ENCODE assay signal across 20 cellular contexts in the genomic region with DNA sequence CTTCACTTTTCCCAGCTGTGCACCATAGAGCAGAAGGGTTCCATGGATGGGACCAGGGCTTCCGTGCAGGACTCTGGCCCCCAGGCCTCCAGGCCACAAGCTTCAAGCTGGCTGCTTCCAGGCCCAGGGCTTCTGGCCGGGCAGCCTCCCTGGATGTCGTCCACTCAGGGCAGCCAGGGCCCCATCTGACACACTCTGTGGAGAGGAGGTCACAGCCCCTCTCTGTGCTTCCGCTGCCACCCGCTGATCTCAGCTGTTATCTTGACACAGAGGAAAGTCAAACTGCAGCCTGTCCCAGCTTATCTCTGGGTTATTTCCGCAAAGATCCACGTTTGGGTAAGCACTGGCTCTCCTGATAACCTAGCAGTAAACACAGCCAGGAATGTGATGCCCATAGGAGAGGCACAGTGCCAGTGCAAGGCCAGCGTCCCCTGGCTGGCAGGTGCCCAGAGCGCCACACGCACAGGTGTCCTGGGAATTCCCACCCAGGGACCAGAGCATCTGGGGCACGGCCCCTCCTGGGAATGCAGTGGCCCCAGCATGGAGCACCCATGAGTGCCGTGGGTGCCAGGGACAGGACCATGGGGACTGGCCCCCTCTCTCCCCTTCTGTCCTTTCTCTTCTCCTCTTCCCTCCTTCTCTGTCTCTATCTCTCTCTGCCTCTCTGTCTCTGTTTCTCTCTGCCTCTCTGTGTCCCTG. TPM values are rescaled to one million over a fixed set of nuclear protein-coding genes. Genes with fewer than 3 reads are reported as not detected.
DNase-seq lines count a peak whose midpoint lies in the region; ATAC-seq and TF ChIP-seq lines count a peak whose summit lies in the region.
"Had no signal": no experiment of that assay in that cellular context is flagged by ENCODE, and none has a peak within 500 bp of the region (broad histone marks: within the 10 kb centered on the region; RNA-seq: fewer than 3 reads in every experiment).

No MANE protein-coding gene starts in this region.

- intact Hi-C loops in left colon (cut with DNase I, micrococcal nuclease), result no loop called here
- intact Hi-C loops in stomach (cut with DNase I; ENCODE audit: low total_unique reads), result no loop called here

- 26 to 54% (median 33%) methylated on average over 11 to 12 of the region's 12 CpGs for WGBS in stomach, 5 donors

- no peak for TF ChIP-seq EP300 in stomach (IDR thresholded peaks at IDR 0.05)

- no peak overlapping the region for H3K4me3 ChIP-seq in stomach
- H3K4me3 ChIP-seq: skin epidermis, tibial artery had no signal

- peak overlapping the region; percentile 74 for H3K27ac ChIP-seq in VCaP
- no peak overlapping the region for H3K27ac ChIP-seq in stomach
- H3K27ac ChIP-seq: C4-2B, KMS-11, RWPE1, skin epidermis, tibial artery had no signal

- TF ChIP-seq CTCF in VCaP (conservative IDR thresholded peaks at IDR 0.05), result peak; percentile 55
- peak in 1 of 7 experiments; percentile 25 for TF ChIP-seq CTCF in stomach (IDR thresholded peaks at IDR 0.05)

- no peaks in the 10 kb centered on the region for H3K9me3 Mint-ChIP-seq in stimulated activated naive B cell treated with anti-CD40 and anti-IgM and Interleukin-4, amounts not matched to agents 10 μg/mL and 1 μg/mL and 100 μg/mL, for 72 hours
- H3K9me3 Mint-ChIP-seq: T-helper 1 cell treated with Interleukin-12 subunit alpha and Interleukin-12 subunit beta and Interleukin-4 antibody, amounts not matched to agents 30 μg/mL and 1 μg/mL, for 36 hours had no signal

- H3K9me3 ChIP-seq in stomach, result no peaks in the 10 kb centered on the region
- H3K9me3 ChIP-seq: tibial artery had no signal

- H3K36me3 ChIP-seq in stomach, result no peaks in the 10 kb centered on the region
- H3K36me3 ChIP-seq: tibial artery had no signal

- no peak overlapping the region for H3K4me3 Mint-ChIP-seq in stimulated activated naive B cell treated with anti-CD40 and anti-IgM and Interleukin-4, amounts not matched to agents 10 μg/mL and 1 μg/mL and 100 μg/mL, for 72 hours
- H3K4me3 Mint-ChIP-seq: T-helper 1 cell treated with Interleukin-12 subunit alpha and Interleukin-12 subunit beta and Interleukin-4 antibody, amounts not matched to agents 30 μg/mL and 1 μg/mL, for 36 hours had no signal

- H3K4me1 ChIP-seq in stomach, result peaks cover 11 to 42% (median 35%) of the 10 kb centered on the region in 4 donors
- H3K4me1 ChIP-seq: tibial artery had no signal

- H3K27ac Mint-ChIP-seq in stimulated activated naive B cell treated with anti-CD40 and anti-IgM and Interleukin-4, amounts not matched to agents 10 μg/mL and 1 μg/mL and 100 μg/mL, for 72 hours, result no peak overlapping the region
- H3K27ac Mint-ChIP-seq: T-helper 1 cell treated with Interleukin-12 subunit alpha and Interleukin-12 subunit beta and Interleukin-4 antibody, amounts not matched to agents 30 μg/mL and 1 μg/mL, for 36 hours had no signal

- DNase-seq in NCI-H146 (lab: John Stamatoyannopoulos, UW), result peak; percentile 24
- DNase-seq in NCI-H146 treated with DMSO at 0.1 percent for 48 hours (lab: John Stamatoyannopoulos, UW; ENCODE audit: unreplicated experiment), result no peak
- DNase-seq in left colon, result peak; percentile 40 to 48
- peak; percentile 65 for DNase-seq in stomach
- DNase-seq in stimulated activated naive B cell treated with anti-CD40 and anti-IgM and Interleukin-4, amounts not matched to agents 10 μg/mL and 1 μg/mL and 100 μg/mL, for 72 hours, result no peak
- DNase-seq in COR-L47 (lab: John Stamatoyannopoulos, UW), result no peak
- DNase-seq: activated CD4-positive, alpha-beta T cell treated with anti-CD3 and anti-CD28 coated beads for 1 hour; activated gamma-delta T cell treated with Interleukin-2 at 50 U/mL for 16 hours; NCI-H1105 treated with DMSO at 0.1 percent for 48 hours; occipital lobe; tibial artery had no signal

- no peaks in the 10 kb centered on the region for H3K36me3 Mint-ChIP-seq in stimulated activated naive B cell treated with anti-CD40 and anti-IgM and Interleukin-4, amounts not matched to agents 10 μg/mL and 1 μg/mL and 100 μg/mL, for 72 hours

- ATAC-seq in left colon, result peak; percentile 40
- ATAC-seq in GM21825 (IDR thresholded peaks at IDR 0.05; ENCODE audit: unreplicated experiment), result no peak
- ATAC-seq in stimulated activated naive B cell treated with anti-CD40 and anti-IgM and Interleukin-4, amounts not matched to agents 10 μg/mL and 1 μg/mL and 100 μg/mL, for 72 hours (replicated peaks), result no peak

- no peak for TF ChIP-seq POLR2A in stomach (IDR thresholded peaks at IDR 0.05)

- H3K4me1 Mint-ChIP-seq in stimulated activated naive B cell treated with anti-CD40 and anti-IgM and Interleukin-4, amounts not matched to agents 10 μg/mL and 1 μg/mL and 100 μg/mL, for 72 hours, result peaks cover 5 to 9% of the 10 kb centered on the region in 2 donors

- H3K27me3 ChIP-seq in stomach, result peaks cover 0 to 72% (median 3%) of the 10 kb centered on the region in 3 donors

- peaks cover 10 to 17% of the 10 kb centered on the region in 2 donors for H3K27me3 Mint-ChIP-seq in stimulated activated naive B cell treated with anti-CD40 and anti-IgM and Interleukin-4, amounts not matched to agents 10 μg/mL and 1 μg/mL and 100 μg/mL, for 72 hours

RNA-seq across cellular contexts. Expression of a gene that starts 15.6 kb away (rescaled TPM):
- total RNA-seq in left colon (10 to 100 TPM in 1 of 2 donors, 1 to 10 TPM in 1; 5.8 to 72.5 TPM), stomach (1 to 10 TPM in 1 of 5 donors, under 1 TPM in 2, not detected in 2; 0.43 to 5.5 (median 0.89) TPM)
- under 1 TPM in 2 of 3 donors, not detected in 1; 0.13 to 0.19 TPM for polyA plus RNA-seq in stomach
- total RNA-seq: astrocyte, occipital lobe had no signal
- polyA plus RNA-seq: esophagus had no signal

RNA-seq across cellular contexts. Expression of a gene that starts 39.4 kb away (rescaled TPM):
- under 1 TPM in 1 of 2 donors, not detected in 1; 0.11 TPM for total RNA-seq in left colon
- not detected for total RNA-seq in stomach
- polyA plus RNA-seq in stomach, result not detected
- total RNA-seq: astrocyte, occipital lobe had no signal
- polyA plus RNA-seq: esophagus had no signal

Comparison
In these comparisons a context has a peak if more than half of its experiments do, and no peak if none do; other contexts are left out.
1. DNase-seq: peak in NCI-H146 (single experiment), left colon (2 of 2) and stomach (single experiment); none in NCI-H146 treated with DMSO at 0.1 percent for 48 hours (single experiment), stimulated activated naive B cell treated with anti-CD40 and anti-IgM and Interleukin-4, amounts not matched to agents 10 μg/mL and 1 μg/mL and 100 μg/mL, for 72 hours (single experiment) and COR-L47 (single experiment).